In the genomic region with DNA sequence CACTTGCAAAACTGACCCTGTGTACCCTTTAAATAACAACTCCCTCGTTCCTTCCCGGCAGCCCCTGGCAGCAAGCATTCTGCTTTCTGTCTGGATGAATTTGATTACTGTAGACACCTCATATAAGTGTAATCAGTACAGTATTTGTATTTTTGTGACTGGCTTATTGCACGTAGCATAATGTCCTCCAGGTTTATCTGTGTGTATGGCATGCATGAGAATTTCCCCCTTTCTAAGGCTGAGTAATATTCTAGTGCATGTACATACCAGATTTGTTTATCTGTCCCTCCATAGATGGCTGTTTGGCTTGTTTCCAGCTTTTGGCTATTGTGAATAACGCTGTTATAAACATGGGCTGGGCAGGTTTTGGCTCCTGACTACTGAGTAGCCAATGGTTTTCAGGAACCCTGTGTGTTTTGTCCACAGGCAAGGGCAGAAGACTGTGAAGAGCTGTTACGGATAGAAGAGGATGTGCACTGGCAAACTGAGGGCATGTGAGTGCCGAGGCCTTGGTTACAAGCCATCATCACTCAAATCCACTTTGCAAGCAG, we compare ENCODE assay signal across 15 cellular contexts.
DNase-seq lines count a peak whose midpoint lies in the region; ATAC-seq and TF ChIP-seq lines count a peak whose summit lies in the region.
"Had no signal": no experiment of that assay in that cellular context is flagged by ENCODE, and none has a peak within 500 bp of the region (broad histone marks: within the 10 kb centered on the region; RNA-seq: fewer than 3 reads in every experiment).

No MANE protein-coding gene starts in this region.

- peak overlapping the region; percentile 23 for H3K27ac Mint-ChIP-seq in stimulated activated effector memory CD8-positive, alpha-beta T cell treated with anti-CD3 and anti-CD28 coated beads, Interleukin-12 subunit alpha, Interleukin-12 subunit beta, amount 100 ng/mL, for 72 hours
- no peak overlapping the region for H3K27ac Mint-ChIP-seq in natural killer cell
- H3K27ac Mint-ChIP-seq: effector memory CD8-positive, alpha-beta T cell had no signal

- H3K4me1 ChIP-seq in HEK293 (ENCODE audit: control insufficient read depth, insufficient read depth, low read length): no peaks in the 10 kb centered on the region
- H3K4me1 ChIP-seq: BLaER1 treated with 17β-estradiol and CSF1 and Interleukin-3, amounts not matched to agents 10 nM and 100 nM had no signal

- H3K27ac ChIP-seq in HEK293 (ENCODE audit: extremely low read depth, low read depth, low read length): no peak overlapping the region
- H3K27ac ChIP-seq: BLaER1 treated with 17β-estradiol and CSF1 and Interleukin-3, amounts not matched to agents 10 nM and 100 nM had no signal

- POLR2A ChIA-PET in HEK293 (lab: Yijun Ruan, JAX): no interaction called here

- CTCF ChIA-PET in HEK293 (lab: Yijun Ruan, JAX): no interaction called here

- H3K4me3 Mint-ChIP-seq in stimulated activated effector memory CD8-positive, alpha-beta T cell treated with anti-CD3 and anti-CD28 coated beads, Interleukin-12 subunit alpha, Interleukin-12 subunit beta, amount 100 ng/mL, for 72 hours: no peak overlapping the region
- H3K4me3 Mint-ChIP-seq in natural killer cell: no peak overlapping the region
- H3K4me3 Mint-ChIP-seq: effector memory CD8-positive, alpha-beta T cell; IgD-negative memory B cell had no signal

- intact Hi-C loops in natural killer cell (cut with micrococcal nuclease): no loop called here

- no peaks in the 10 kb centered on the region for H3K9me3 Mint-ChIP-seq in stimulated activated effector memory CD8-positive, alpha-beta T cell treated with anti-CD3 and anti-CD28 coated beads, Interleukin-12 subunit alpha, Interleukin-12 subunit beta, amount 100 ng/mL, for 72 hours
- no peaks in the 10 kb centered on the region for H3K9me3 Mint-ChIP-seq in natural killer cell
- H3K9me3 Mint-ChIP-seq: effector memory CD8-positive, alpha-beta T cell; IgD-negative memory B cell had no signal

- no peaks in the 10 kb centered on the region for H3K9me3 ChIP-seq in HEK293 (ENCODE audit: control insufficient read depth, insufficient read depth, low read depth, low read length)
- H3K9me3 ChIP-seq: BLaER1 treated with 17β-estradiol and CSF1 and Interleukin-3, amounts not matched to agents 10 nM and 100 nM had no signal

- no peak for ATAC-seq in stimulated activated effector memory CD8-positive, alpha-beta T cell treated with anti-CD3 and anti-CD28 coated beads, Interleukin-12 subunit alpha, Interleukin-12 subunit beta, amount 100 ng/mL, for 72 hours
- ATAC-seq in natural killer cell: no peak
- ATAC-seq: effector memory CD8-positive, alpha-beta T cell; stimulated activated naive CD8-positive, alpha-beta T cell treated with anti-CD3 and anti-CD28 coated beads, Interleukin-15, Interleukin-2, amounts not matched to agents 100 U/mL and 50 U/mL, for 24 hours had no signal

- no peaks in the 10 kb centered on the region for H3K4me1 Mint-ChIP-seq in stimulated activated effector memory CD8-positive, alpha-beta T cell treated with anti-CD3 and anti-CD28 coated beads, Interleukin-12 subunit alpha, Interleukin-12 subunit beta, amount 100 ng/mL, for 72 hours
- H3K4me1 Mint-ChIP-seq in natural killer cell: no peaks in the 10 kb centered on the region
- H3K4me1 Mint-ChIP-seq: IgD-negative memory B cell had no signal

- H3K4me3 ChIP-seq in HEK293 (ENCODE audit: low read depth, low read length) (no peak overlapping the region), fibroblast of villous mesenchyme (ENCODE audit: low read depth, low read length) (no peak overlapping the region)
- H3K4me3 ChIP-seq: BLaER1 treated with 17β-estradiol and CSF1 and Interleukin-3, amounts not matched to agents 10 nM and 100 nM had no signal

- H3K27me3 Mint-ChIP-seq in natural killer cell (ENCODE audit: low read depth in 2 of 2): no peaks in the 10 kb centered on the region
- H3K27me3 Mint-ChIP-seq: effector memory CD8-positive, alpha-beta T cell; IgD-negative memory B cell had no signal

- no peak for TF ChIP-seq CTCF in HEK293 (tag by site-specific recombination; IDR thresholded peaks at IDR 0.05)
- no peak for TF ChIP-seq CTCF in fibroblast of villous mesenchyme (IDR thresholded peaks at IDR 0.05; ENCODE audit: insufficient read depth, low read depth, low read length)
- TF ChIP-seq CTCF in natural killer cell (IDR thresholded peaks at IDR 0.05): no peak

- peaks cover 4 to 50% of the 10 kb centered on the region in 2 experiments; a peak in 1 of 3 replicates for H3K36me3 ChIP-seq in HEK293 (ENCODE audit: control insufficient read depth in 2 of 2, insufficient read depth in 1 of 2, low read length in 2 of 2)

- H3K36me3 Mint-ChIP-seq in stimulated activated effector memory CD8-positive, alpha-beta T cell treated with anti-CD3 and anti-CD28 coated beads, Interleukin-12 subunit alpha, Interleukin-12 subunit beta, amount 100 ng/mL, for 72 hours: peaks cover 63% of the 10 kb centered on the region
- peaks cover 36% of the 10 kb centered on the region for H3K36me3 Mint-ChIP-seq in natural killer cell

- peak; percentile 47 for DNase-seq in amniotic epithelial cell (ENCODE audit: low read depth)
- peak; percentile 30 for DNase-seq in fibroblast of villous mesenchyme (ENCODE audit: low read depth)
- no peak for DNase-seq in stimulated activated effector memory CD8-positive, alpha-beta T cell treated with anti-CD3 and anti-CD28 coated beads, Interleukin-12 subunit alpha, Interleukin-12 subunit beta, amount 100 ng/mL, for 72 hours (ENCODE audit: low spot score in 2 of 2)
- DNase-seq in stimulated activated naive CD4-positive, alpha-beta T cell (lab: John Stamatoyannopoulos, UW): no peak
- DNase-seq in NCI-H1092 treated with DMSO at 0.1 percent for 48 hours (lab: John Stamatoyannopoulos, UW): no peak
- DNase-seq in natural killer cell: no peak
- DNase-seq: activated gamma-delta T cell; DND-41; effector memory CD8-positive, alpha-beta T cell; islet precursor cell; small intestine; stimulated activated naive CD8-positive, alpha-beta T cell treated with anti-CD3 and anti-CD28 coated beads, Interleukin-15, Interleukin-2, amounts not matched to agents 100 U/mL and 50 U/mL, for 24 hours had no signal

TF ChIP-seq in HEK293, 187 proteins besides CTCF, POLR2A, EP300 and RAD21:
- TF ChIP-seq ZNF600 (tag by site-specific recombination; IDR thresholded peaks at IDR 0.05) (peak; percentile 56), ZNF654 (tag by site-specific recombination; IDR thresholded peaks at IDR 0.05; ENCODE audit: low read depth) (no peak)

Comparison
In these comparisons a context has a peak if more than half of its experiments do, and no peak if none do; other contexts are left out.
1. DNase-seq: peak in amniotic epithelial cell (single experiment) and fibroblast of villous mesenchyme (single experiment); none in stimulated activated effector memory CD8-positive, alpha-beta T cell treated with anti-CD3 and anti-CD28 coated beads, Interleukin-12 subunit alpha, Interleukin-12 subunit beta, amount 100 ng/mL, for 72 hours (0 of 2), stimulated activated naive CD4-positive, alpha-beta T cell (0 of 6), NCI-H1092 treated with DMSO at 0.1 percent for 48 hours (single experiment) and natural killer cell (single experiment).